In the genomic region with DNA sequence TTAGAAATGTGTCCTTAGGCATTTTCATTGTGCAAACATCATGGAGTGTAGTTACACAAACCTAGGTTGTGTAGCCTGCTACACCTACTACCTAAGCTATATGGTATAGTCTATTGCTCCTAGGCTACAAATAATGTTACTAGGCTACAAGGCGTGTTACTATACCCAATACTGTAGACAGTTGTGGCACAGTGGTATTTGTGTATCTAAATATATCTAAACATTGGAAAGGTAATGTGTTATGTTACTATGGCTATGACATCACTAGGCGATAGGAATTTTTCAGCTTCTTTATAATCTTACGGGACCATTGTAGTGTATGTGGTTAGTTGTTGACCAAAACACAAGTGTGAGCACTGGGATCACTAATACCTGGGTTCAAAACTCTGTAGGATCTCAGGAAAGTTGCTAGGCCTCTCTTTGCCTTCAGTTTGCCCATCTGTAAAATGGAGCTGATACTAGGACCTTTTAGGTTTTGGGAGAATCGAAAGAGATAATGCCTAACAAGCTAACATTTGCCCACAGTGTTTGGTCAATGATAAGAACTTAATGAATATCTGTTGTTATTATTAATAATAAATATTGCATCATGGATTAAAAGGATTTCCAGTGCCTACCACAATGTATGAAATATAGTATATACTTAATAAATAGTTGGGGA, we compare ENCODE assay signal across 13 cellular contexts. TPM values are rescaled to one million over a fixed set of nuclear protein-coding genes. Genes with fewer than 3 reads are reported as not detected.
DNase-seq lines count a peak whose midpoint lies in the region; ATAC-seq and TF ChIP-seq lines count a peak whose summit lies in the region.
"Had no signal": no experiment of that assay in that cellular context is flagged by ENCODE, and none has a peak within 500 bp of the region (broad histone marks: within the 10 kb centered on the region; RNA-seq: fewer than 3 reads in every experiment).

No MANE protein-coding gene starts in this region.

- H3K27me3 ChIP-seq in Caco-2 (replicated peaks; ENCODE audit: control insufficient read depth, insufficient read depth, low read length) (no peaks in the 10 kb centered on the region), RWPE2 (ENCODE audit: insufficient read depth, poor library complexity, severe bottlenecking) (no peaks in the 10 kb centered on the region), skeletal muscle satellite cell (ENCODE audit: control insufficient read depth, insufficient read depth, low read length) (no peaks in the 10 kb centered on the region)

- H3K9ac ChIP-seq in skeletal muscle satellite cell (ENCODE audit: low read depth, low read length) = no peak overlapping the region

- intact Hi-C loops in Caco-2 (cut with micrococcal nuclease; ENCODE audit: unreplicated experiment) = loop anchor here (10.0 kb wide), 1 partner anchor 659 kb away; a partner anchor contains a TSS
- intact Hi-C loops in lower leg skin (cut with DNase I; ENCODE audit: low total_unique reads) = no loop called here

- H3K4me2 ChIP-seq in skeletal muscle satellite cell (ENCODE audit: low read length) = peak overlapping the region; percentile 91

- H3K4me3 ChIP-seq in Caco-2 (ENCODE audit: low read depth, low read length) = peak overlapping the region; percentile 98
- peak overlapping the region; percentile 88 for H3K4me3 ChIP-seq in RWPE2 (ENCODE audit: severe bottlenecking)
- H3K4me3 ChIP-seq in fibroblast of the aortic adventitia (ENCODE audit: low read depth, low read length) = peak overlapping the region; percentile 91
- peak overlapping the region; percentile 88 for H3K4me3 ChIP-seq in skeletal muscle satellite cell (ENCODE audit: low read length)
- H3K4me3 ChIP-seq in lower leg skin (ENCODE audit: low read depth, poor library complexity, severe bottlenecking) = no peak overlapping the region

- BruUV-seq in Caco-2 (replicated peaks; lab: Mats Ljungman, UMichigan) = no TSS peak

- CTCF ChIA-PET in Caco-2 (lab: Charles Lee) = interaction anchor here (1.3 to 1.5 kb wide), 3 partner anchors 16 to 101 kb away, joined by 3 to 6 read pairs (median 6); no protein-coding TSS in a partner anchor

- peaks cover 31% of the 10 kb centered on the region for H3K36me3 Mint-ChIP-seq in Caco-2 (ENCODE audit: insufficient read depth, unreplicated experiment)
- H3K36me3 Mint-ChIP-seq: CD4-positive, alpha-beta memory T cell had no signal

- H3K9me3 Mint-ChIP-seq in Caco-2 (ENCODE audit: unreplicated experiment) = no peaks in the 10 kb centered on the region
- H3K9me3 Mint-ChIP-seq: CD4-positive, alpha-beta memory T cell had no signal

- peak in 1 of 2 experiments; percentile 44 for DNase-seq in Caco-2
- no peak for DNase-seq in RWPE2 (ENCODE audit: low spot score)
- DNase-seq in fibroblast of the aortic adventitia (ENCODE audit: low read depth) = peak; percentile 44
- no peak for DNase-seq in D341Med (ENCODE audit: low spot score)
- no peak for DNase-seq in SKM-1 treated with dmso at 0.1 percent for 144 hours (lab: John Stamatoyannopoulos, UW; ENCODE audit: unreplicated experiment)
- DNase-seq in lower leg skin (ENCODE audit: low spot score in 2 of 2) = no peak
- DNase-seq in GM19240 (ENCODE audit: insufficient read length, low spot score) = no peak
- DNase-seq: activated naive CD4-positive, alpha-beta T cell treated with Interleukin-2 at 50 U/mL for 16 hours; CD4-positive, alpha-beta memory T cell; erythroblast; HCEC 1CT had no signal

- no peak for ATAC-seq in RWPE2 (ENCODE audit: low read depth)

- H3K4me1 Mint-ChIP-seq in Caco-2 (ENCODE audit: low read depth, unreplicated experiment) = peaks cover 36% of the 10 kb centered on the region

- H3K27ac Mint-ChIP-seq in Caco-2 (ENCODE audit: unreplicated experiment) = peak overlapping the region; percentile 5
- H3K27ac Mint-ChIP-seq: CD4-positive, alpha-beta memory T cell had no signal

- no peaks in the 10 kb centered on the region for H3K36me3 ChIP-seq in Caco-2 (ENCODE audit: control insufficient read depth, insufficient read depth, low read length)
- H3K36me3 ChIP-seq in RWPE2 (ENCODE audit: low read depth) = no peaks in the 10 kb centered on the region
- H3K36me3 ChIP-seq in skeletal muscle satellite cell (ENCODE audit: insufficient read depth, low read length) = no peaks in the 10 kb centered on the region

- POLR2A ChIA-PET in Caco-2 (lab: Charles Lee) = interaction anchor here (0.7 kb wide), 1 partner anchor 126 kb away, joined by 8 read pairs; no protein-coding TSS in a partner anchor

- no peaks in the 10 kb centered on the region for H3K27me3 Mint-ChIP-seq in Caco-2 (ENCODE audit: insufficient read depth, unreplicated experiment)

- WGBS in lower leg skin, 2 donors = 90 to 94% methylated on average over 4 of the region's 4 CpGs

- TF ChIP-seq CTCF in Caco-2 (IDR thresholded peaks at IDR 0.05; ENCODE audit: insufficient read depth in 1 of 2, low read depth in 1 of 2, low read length in 1 of 2, severe bottlenecking in 1 of 2, unreplicated experiment in 1 of 2) (no peak), RWPE2 (IDR thresholded peaks at IDR 0.05; ENCODE audit: poor library complexity, severe bottlenecking) (no peak), fibroblast of the aortic adventitia (IDR thresholded peaks at IDR 0.05; ENCODE audit: insufficient read depth, low read length) (no peak), lower leg skin (IDR thresholded peaks at IDR 0.05) (no peak)

- peak overlapping the region; percentile 75 for H3K27ac ChIP-seq in RWPE2 (ENCODE audit: poor library complexity, severe bottlenecking)

- no peak for TF ChIP-seq POLR2A in lower leg skin (IDR thresholded peaks at IDR 0.05)

- H3K4me3 Mint-ChIP-seq in Caco-2 (ENCODE audit: unreplicated experiment) = peak overlapping the region; percentile 94

- no peaks in the 10 kb centered on the region; the same call in 1 of the 2 replicates for H3K9me3 ChIP-seq in Caco-2
- no peaks in the 10 kb centered on the region for H3K9me3 ChIP-seq in RWPE2 (ENCODE audit: severe bottlenecking)
- H3K9me3 ChIP-seq in skeletal muscle satellite cell (replicated peaks; ENCODE audit: low read length) = no peaks in the 10 kb centered on the region

- H3K4me1 ChIP-seq in Caco-2 (peaks cover 48% of the 10 kb centered on the region), RWPE2 (ENCODE audit: insufficient read depth, poor library complexity, severe bottlenecking) (peaks cover 22% of the 10 kb centered on the region), skeletal muscle satellite cell (ENCODE audit: control insufficient read depth, insufficient read depth, low read length) (peaks cover 24% of the 10 kb centered on the region)

RNA-seq across cellular contexts. Expression of a gene that starts 2.8 kb away (rescaled TPM):
- 118 and 122 TPM in 2 replicates for total RNA-seq in Caco-2 (2022)
- 123 and 177 TPM in 2 replicates for total RNA-seq in fibroblast of the aortic adventitia (ENCODE audit: low replicate concordance)
- 27.5 and 31.2 TPM in 2 replicates for total RNA-seq in skeletal muscle satellite cell (2012; rRNA removed)
- 10 to 100 TPM in 1 of 4 donors, 1 to 10 TPM in 3; 5.0 to 11.5 (median 7.1) TPM for total RNA-seq in lower leg skin
- total RNA-seq: activated CD8-positive, alpha-beta memory T cell treated with anti-CD3 and anti-CD28 coated beads for 36 hours; CD4-positive, alpha-beta memory T cell had no signal
